Comparison of ENCODE assay signal across 16 cellular contexts in genomic region chr3:152285509-152285908, GRCh38. TPM values are rescaled to one million over a fixed set of nuclear protein-coding genes. Genes with fewer than 3 reads are reported as not detected.
DNase-seq lines count a peak whose midpoint lies in the region; ATAC-seq and TF ChIP-seq lines count a peak whose summit lies in the region.
"Had no signal": no experiment of that assay in that cellular context is flagged by ENCODE, and none has a peak within 500 bp of the region (broad histone marks: within the 10 kb centered on the region; RNA-seq: fewer than 3 reads in every experiment).

No MANE protein-coding gene starts in this region.

- no peak overlapping the region for H3K9ac ChIP-seq in GM23248

- intact Hi-C loops in left ventricle myocardium inferior (cut with micrococcal nuclease) (no loop called here), heart right ventricle (cut with DNase I) (no loop called here), esophagus muscularis mucosa (cut with DNase I) (loop anchor here (10.0 kb wide), 1 partner anchor 201 kb away; no protein-coding TSS in a partner anchor), prostate gland (cut with DNase I) (no loop called here)

- peaks cover 35% of the 10 kb centered on the region for H3F3A ChIP-seq in GM23248 (ENCODE audit: insufficient read depth)

- peak overlapping the region; percentile 91 for H3K27ac Mint-ChIP-seq in T-helper 17 cell

- peak overlapping the region; percentile 66 for H3K4me3 Mint-ChIP-seq in T-helper 17 cell

- H2AFZ ChIP-seq in GM23248, result no peak overlapping the region

- peaks cover 96% of the 10 kb centered on the region for H3K4me1 ChIP-seq in left ventricle myocardium inferior
- peaks cover 0 to 96% (median 86%) of the 10 kb centered on the region in 9 donors for H3K4me1 ChIP-seq in heart right ventricle
- H3K4me1 ChIP-seq in esophagus muscularis mucosa, result peaks cover 62 to 91% (median 83%) of the 10 kb centered on the region in 4 donors
- peaks cover 76% of the 10 kb centered on the region for H3K4me1 ChIP-seq in GM23248 (ENCODE audit: insufficient read depth)
- H3K4me1 ChIP-seq in prostate gland (replicated peaks), result no peaks in the 10 kb centered on the region

- TF ChIP-seq POLR2A in esophagus muscularis mucosa (IDR thresholded peaks at IDR 0.05; ENCODE audit: low read depth), result no peak
- no peak for TF ChIP-seq POLR2A in prostate gland (IDR thresholded peaks at IDR 0.05)

- H3K4me3 ChIP-seq in left ventricle myocardium inferior (no peak overlapping the region), heart right ventricle (no peak overlapping the region), esophagus muscularis mucosa (no peak overlapping the region), GM23248 (no peak overlapping the region), prostate gland (no peak overlapping the region)
- H3K4me3 ChIP-seq: lung had no signal

- 94 to 96% methylated on average over 5 of the region's 5 CpGs for WGBS in heart right ventricle, 2 donors
- 84% methylated on average over 5 of the region's 5 CpGs for whole genome bisulfite sequencing in esophagus muscularis mucosa
- 97 to 100% methylated on average over 5 of the region's 5 CpGs for WGBS in GM23248 (ENCODE audit: low coverage in 1 of 2, low lambda C conversion rate in 2 of 2, missing lambda C conversion rate in 2 of 2), 2 experiments
- 95% methylated on average over 5 of the region's 5 CpGs for WGBS in prostate gland

- peaks cover 57% of the 10 kb centered on the region for H3K4me1 Mint-ChIP-seq in T-helper 17 cell

- no peak overlapping the region for H3K4me2 ChIP-seq in GM23248 (ENCODE audit: unreplicated experiment)

- H3K27ac ChIP-seq in left ventricle myocardium inferior (replicated peaks) (peak overlapping the region; percentile 99), heart right ventricle (peak overlapping the region in 4 of 10 donors; percentile 7 to 77 (median 57)), esophagus muscularis mucosa (replicated peaks in 1 of 4) (peak overlapping the region in 3 of 4 donors; percentile 52 to 68 (median 68)), GM23248 (no peak overlapping the region), prostate gland (no peak overlapping the region)

- H3K79me2 ChIP-seq in GM23248 (ENCODE audit: insufficient read depth), result peaks cover 97% of the 10 kb centered on the region

- ATAC-seq in heart right ventricle, result no peak
- ATAC-seq in T-helper 17 cell, result no peak
- ATAC-seq: esophagus mucosa had no signal

- H4K20me1 ChIP-seq in GM23248 (ENCODE audit: insufficient read depth), result no peaks in the 10 kb centered on the region; the same call in 1 of the 2 replicates

- H3K9me2 ChIP-seq in GM23248 (ENCODE audit: insufficient read depth), result no peaks in the 10 kb centered on the region

- TF ChIP-seq EP300 in esophagus muscularis mucosa (IDR thresholded peaks at IDR 0.05), result no peak

- H3K27me3 ChIP-seq in left ventricle myocardium inferior (ENCODE audit: low read depth) (no peaks in the 10 kb centered on the region), heart right ventricle (no peaks in the 10 kb centered on the region), esophagus muscularis mucosa (no peaks in the 10 kb centered on the region), GM23248 (replicated peaks; ENCODE audit: insufficient read depth) (no peaks in the 10 kb centered on the region), prostate gland (replicated peaks; ENCODE audit: insufficient read depth) (no peaks in the 10 kb centered on the region)

- no peak for TF ChIP-seq CTCF in left ventricle myocardium inferior (IDR thresholded peaks at IDR 0.05; ENCODE audit: borderline replicate concordance)
- no peak for TF ChIP-seq CTCF in heart right ventricle (IDR thresholded peaks at IDR 0.05)
- no peak for TF ChIP-seq CTCF in esophagus muscularis mucosa (IDR thresholded peaks at IDR 0.05)
- no peak for TF ChIP-seq CTCF in prostate gland (IDR thresholded peaks at IDR 0.05)

- H3K36me3 ChIP-seq in left ventricle myocardium inferior (no peaks in the 10 kb centered on the region), heart right ventricle (no peaks in the 10 kb centered on the region), esophagus muscularis mucosa (no peaks in the 10 kb centered on the region), GM23248 (ENCODE audit: low read depth) (no peaks in the 10 kb centered on the region), prostate gland (no peaks in the 10 kb centered on the region)

- H3K36me3 Mint-ChIP-seq in T-helper 17 cell (ENCODE audit: low read depth), result peaks cover 4% of the 10 kb centered on the region

- in situ Hi-C loops in GM23248 (cut with MboI), result no loop called here

- H3K9me3 ChIP-seq in left ventricle myocardium inferior (replicated peaks), result no peaks in the 10 kb centered on the region
- H3K9me3 ChIP-seq in heart right ventricle, result no peaks in the 10 kb centered on the region
- H3K9me3 ChIP-seq in T-helper 17 cell (ENCODE audit: control insufficient read depth, low read length, poor library complexity, severe bottlenecking), result no peaks in the 10 kb centered on the region
- no peaks in the 10 kb centered on the region for H3K9me3 ChIP-seq in esophagus muscularis mucosa
- H3K9me3 ChIP-seq in GM23248 (ENCODE audit: low read depth), result no peaks in the 10 kb centered on the region
- H3K9me3 ChIP-seq in prostate gland, result no peaks in the 10 kb centered on the region

- H3K27me3 Mint-ChIP-seq in T-helper 17 cell, result no peaks in the 10 kb centered on the region

- DNase-seq in left ventricle myocardium inferior (no peak), heart right ventricle (no peak), T-helper 17 cell (no peak), esophagus muscularis mucosa (ENCODE audit: extremely low spot score) (no peak), GM23248 (no peak), EL (no peak), prostate gland (ENCODE audit: low spot score) (no peak)
- DNase-seq in stimulated activated naive CD4-positive, alpha-beta T cell treated with Interleukin-2 at 50 U/mL for 16 hours (lab: John Stamatoyannopoulos, UW), result no peak
- DNase-seq: activated gamma-delta T cell treated with Interleukin-2 at 50 U/mL for 16 hours; GDM1; GOT3; Kasumi-1; NCI-H1436 treated with DMSO at 0.1 percent for 48 hours; NK-92 treated with Interleukin-12 subunit alpha and Interleukin-12 subunit beta, amount 100 ng/mL, for 24 hours had no signal

RNA-seq across cellular contexts. Expression of gene MBNL1, which starts 16.8 kb away (rescaled TPM):
- 172 TPM for total RNA-seq in left ventricle myocardium inferior
- 100 to 1,000 TPM; 173 to 236 (median 190) TPM for total RNA-seq in heart right ventricle
- polyA plus RNA-seq in heart right ventricle, result 10 to 100 TPM; 33.1 to 55.9 TPM
- 100 to 1,000 TPM; 641 to 725 TPM for total RNA-seq in T-helper 17 cell
- 100 to 1,000 TPM; 635 to 868 (median 720) TPM for total RNA-seq in esophagus muscularis mucosa
- total RNA-seq in GM23248 (2014; rRNA removed; shearing (Covaris generic)), result 251 and 262 TPM in 2 replicates
- 81.7 and 89.5 TPM in 2 replicates for polyA plus RNA-seq in GM23248 (2016; fragmentation: Nextera tagmentation; extraction: Ambion mirVana)
- total RNA-seq in prostate gland, result 100 to 1,000 TPM; 131 to 226 TPM

Comparison
In these comparisons a context has a peak if more than half of its experiments do, and no peak if none do; other contexts are left out.
1. H3K27ac ChIP-seq: peak in left ventricle myocardium inferior (single experiment) and esophagus muscularis mucosa (3 of 4); none in GM23248 (single experiment) and prostate gland (0 of 2).